Comparison of ENCODE assay signal across 12 cellular contexts in the genomic region with DNA sequence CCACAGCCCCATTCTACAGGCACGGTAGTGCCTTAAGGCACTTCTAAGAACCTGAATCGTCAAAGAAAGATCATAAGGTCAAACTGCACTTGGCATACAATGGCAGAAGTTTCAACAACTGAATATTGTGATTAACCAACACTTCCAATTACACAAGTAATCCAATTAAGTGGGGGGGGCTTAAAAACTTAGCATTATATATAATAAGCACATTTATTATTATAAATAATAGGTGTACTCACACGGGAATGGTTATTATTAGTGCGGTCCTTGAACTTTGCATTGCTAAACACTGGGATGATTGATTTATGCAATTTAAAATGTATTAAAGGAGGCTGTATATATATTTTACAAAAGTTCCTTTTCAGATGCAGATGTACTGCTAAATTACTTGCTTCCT. TPM values are rescaled to one million over a fixed set of nuclear protein-coding genes. Genes with fewer than 3 reads are reported as not detected.
"Had no signal": no experiment of that assay in that cellular context is flagged by ENCODE, and none has a peak within 500 bp of the region (broad histone marks: within the 10 kb centered on the region; RNA-seq: fewer than 3 reads in every experiment).

No MANE protein-coding gene starts in this region.

- H3K4me1 ChIP-seq: HAP-1 had no signal

- H3K4me1 Mint-ChIP-seq: IgD-negative memory B cell had no signal

- H3K4me3 Mint-ChIP-seq: HFFc6, IgD-negative memory B cell had no signal

- H3K4me3 ChIP-seq: GM23248, HAP-1 had no signal

- H3K27ac ChIP-seq: GM23248, HL-60, KMS-11 had no signal

- H3K9me3 Mint-ChIP-seq: HFFc6 had no signal

- H3K36me3 ChIP-seq: HAP-1 had no signal

- ATAC-seq: HCT116, HepG2 had no signal

- DNase-seq: GM23248, GOT3, H7, HFFc6, KBM-7 had no signal

- H3K9me3 ChIP-seq: HAP-1 had no signal

- H3K27ac Mint-ChIP-seq: HFFc6, IgD-negative memory B cell had no signal

RNA-seq across cellular contexts. Expression of a gene that starts 7.6 kb away (rescaled TPM):
- total RNA-seq: GM23248, HT1080 had no signal
